ENCODE assay signal across 23 cellular contexts in genomic region chr2:168700615-168701245, GRCh38.
A peak's percentile ranks its signal among the peaks of the same experiment; 100 is the strongest.
DNase-seq lines count a peak whose midpoint lies in the region; ATAC-seq lines count a peak whose summit lies in the region.
"Had no signal": no experiment of that assay in that cellular context is flagged by ENCODE, and none has a peak within 500 bp of the region (broad histone marks: within the 10 kb centered on the region; RNA-seq: fewer than 3 reads in every experiment).

No MANE protein-coding gene starts in this region.

- ATAC-seq in HG02798 (IDR thresholded peaks at IDR 0.05; ENCODE audit: poor library complexity, unreplicated experiment) (no peak), HG03135 (IDR thresholded peaks at IDR 0.05; ENCODE audit: unreplicated experiment) (no peak)
- ATAC-seq: activated CD8-positive, alpha-beta T cell treated with anti-CD3 and anti-CD28 coated beads for 36 hours; effector memory CD8-positive, alpha-beta T cell; natural killer cell; stimulated activated naive B cell treated with anti-CD40 and anti-IgM and Interleukin-4, amounts not matched to agents 10 μg/mL and 1 μg/mL and 100 μg/mL, for 72 hours; T-cell had no signal

- DNase-seq in Daoy (ENCODE audit: low read depth) (peak; percentile 16), RPMI7951 (ENCODE audit: low read depth) (peak; percentile 59), fibroblast of gingiva (ENCODE audit: low read depth) (peak; percentile 51), caudate nucleus (lab: John Stamatoyannopoulos, UW) (no peak), NCI-H2029 (lab: John Stamatoyannopoulos, UW) (no peak)
- DNase-seq: ACHN; activated B cell treated with CpG ODN at 0.5 μM for 24 hours; activated CD8-positive, alpha-beta T cell treated with anti-CD3 and anti-CD28 coated beads for 36 hours; CD4-positive, alpha-beta T cell; DND-41; effector memory CD8-positive, alpha-beta T cell; Kasumi-1; natural killer cell; NCI-H1417 treated with DMSO at 0.1 percent for 48 hours; NCI-H226; stimulated activated CD4-positive, alpha-beta T cell treated with anti-CD3 and anti-CD28 coated beads, Interleukin-12 subunit alpha, Interleukin-12 subunit beta, amount 100 ng/mL, for 4 hours; stimulated activated naive B cell treated with anti-CD40 and anti-IgM and Interleukin-4, amounts not matched to agents 10 μg/mL and 1 μg/mL and 100 μg/mL, for 72 hours; T-cell had no signal

- H3K27ac ChIP-seq in mucosa of rectum (ENCODE audit: low read depth in 2 of 2, low read length in 2 of 2) = peak overlapping the region; percentile 66 to 69
- H3K27ac ChIP-seq in caudate nucleus (ENCODE audit: low read depth, low read length) = no peak overlapping the region

- peak overlapping the region in 1 of 2 donors; percentile 11 for H3K4me3 ChIP-seq in mucosa of rectum (ENCODE audit: low read length in 2 of 2)
- H3K4me3 ChIP-seq: HAP-1, lung had no signal

- peaks cover 37 to 65% of the 10 kb centered on the region in 2 donors for H3K4me1 ChIP-seq in mucosa of rectum (ENCODE audit: control insufficient read depth in 2 of 2, insufficient read depth in 2 of 2, low read length in 2 of 2)

- no peaks in the 10 kb centered on the region for H3K9me3 ChIP-seq in mucosa of rectum (ENCODE audit: control insufficient read depth in 2 of 2, low read length in 2 of 2)
- H3K9me3 ChIP-seq: HAP-1 had no signal

- H3K27me3 ChIP-seq in mucosa of rectum (ENCODE audit: control insufficient read depth in 2 of 2, insufficient read depth in 2 of 2, low read length in 2 of 2) = no peaks in the 10 kb centered on the region

- no peak overlapping the region for H3K9ac ChIP-seq in mucosa of rectum (ENCODE audit: low read depth in 1 of 2, low read length in 2 of 2)

- H3K36me3 ChIP-seq in mucosa of rectum (ENCODE audit: control insufficient read depth in 2 of 2, insufficient read depth in 2 of 2, low read length in 2 of 2) = no peaks in the 10 kb centered on the region
- H3K36me3 ChIP-seq: HAP-1 had no signal

Comparison
In these comparisons a context has a peak if more than half of its experiments do, and no peak if none do; other contexts are left out.
1. DNase-seq: peak in Daoy (single experiment), RPMI7951 (single experiment) and fibroblast of gingiva (single experiment); none in caudate nucleus (0 of 61) and NCI-H2029 (single experiment).